Comparison of ENCODE assay signal across 21 cellular contexts in the genomic region with DNA sequence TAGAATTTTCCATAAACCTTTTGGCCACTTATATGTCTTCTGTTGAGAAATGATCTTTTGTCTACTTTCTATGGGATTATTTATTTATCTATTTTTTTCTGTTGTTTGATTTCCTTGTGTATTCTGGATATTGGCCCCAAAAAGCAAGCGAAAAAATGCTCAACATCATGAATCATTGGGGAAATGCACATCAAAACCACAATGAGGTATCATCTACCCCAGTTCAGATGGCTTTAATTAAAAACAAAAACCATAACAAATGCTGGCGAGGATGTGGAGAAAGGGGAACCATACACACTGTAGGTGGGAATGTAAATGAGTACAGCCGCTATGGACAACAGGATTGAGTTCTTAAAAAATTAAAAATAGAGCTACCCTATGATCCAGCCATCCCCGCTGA.
"Had no signal": no experiment of that assay in that cellular context is flagged by ENCODE, and none has a peak within 500 bp of the region (broad histone marks: within the 10 kb centered on the region; RNA-seq: fewer than 3 reads in every experiment).

No MANE protein-coding gene starts in this region.

- H3K36me3 Mint-ChIP-seq: immature natural killer cell, neural progenitor cell had no signal

- H2AFZ ChIP-seq: neural progenitor cell, parathyroid adenoma had no signal

- H3K79me2 ChIP-seq: parathyroid adenoma had no signal

- H3K27ac ChIP-seq: brain microvascular endothelial cell, neural progenitor cell, parathyroid adenoma, testis, upper lobe of right lung had no signal

- H3K27me3 ChIP-seq: testis had no signal

- H3K9me3 Mint-ChIP-seq: activated CD4-positive, alpha-beta T cell treated with anti-CD3 and anti-CD28 coated beads, Interleukin-2, amount 10 ng/mL, durations not matched to agents 7 days and 5 days; activated naive CD4-positive, alpha-beta T cell treated with anti-CD3 and anti-CD28 coated beads for 36 hours; activated T-helper 17 cell treated with anti-CD3 and anti-CD28 coated beads, Interleukin-2, amount 50 U/mL, for 72 hours; immature natural killer cell; neural progenitor cell had no signal

- H3K27ac Mint-ChIP-seq: activated CD4-positive, alpha-beta T cell treated with anti-CD3 and anti-CD28 coated beads, Interleukin-2, amount 10 ng/mL, durations not matched to agents 7 days and 5 days; activated naive CD4-positive, alpha-beta T cell treated with anti-CD3 and anti-CD28 coated beads for 36 hours; activated T-helper 17 cell treated with anti-CD3 and anti-CD28 coated beads, Interleukin-2, amount 50 U/mL, for 72 hours; immature natural killer cell; neural progenitor cell had no signal

- H3K4me3 Mint-ChIP-seq: activated CD4-positive, alpha-beta T cell treated with anti-CD3 and anti-CD28 coated beads, Interleukin-2, amount 10 ng/mL, durations not matched to agents 7 days and 5 days; activated naive CD4-positive, alpha-beta T cell treated with anti-CD3 and anti-CD28 coated beads for 36 hours; activated T-helper 17 cell treated with anti-CD3 and anti-CD28 coated beads, Interleukin-2, amount 50 U/mL, for 72 hours; immature natural killer cell; neural progenitor cell had no signal

- ATAC-seq: activated T-helper 17 cell treated with anti-CD3 and anti-CD28 coated beads, Interleukin-2, amount 50 U/mL, for 72 hours; esophagus mucosa; left colon; stimulated activated naive CD8-positive, alpha-beta T cell treated with anti-CD3 and anti-CD28 coated beads, Interleukin-15, Interleukin-2, amounts not matched to agents 100 U/mL and 50 U/mL, for 24 hours; upper lobe of right lung had no signal

- DNase-seq: activated CD4-positive, alpha-beta T cell treated with anti-CD3 and anti-CD28 coated beads, Interleukin-2, amount 10 ng/mL, durations not matched to agents 7 days and 5 days; activated CD4-positive, CD25-positive, alpha-beta regulatory T cell; activated CD8-positive, alpha-beta memory T cell treated with anti-CD3 and anti-CD28 coated beads for 24 hours; activated naive CD4-positive, alpha-beta T cell treated with anti-CD3 and anti-CD28 coated beads for 36 hours; brain microvascular endothelial cell; glutamatergic neuron; immature natural killer cell; left colon; midbrain; stimulated activated CD4-positive, alpha-beta T cell treated with anti-CD3 and anti-CD28 coated beads, Interleukin-4, amount 100 ng/mL, for 1 hour; stimulated activated CD8-positive, alpha-beta memory T cell treated with anti-CD3 and anti-CD28 coated beads, Interleukin-4, amount 100 ng/mL, for 48 hours; stimulated activated naive CD8-positive, alpha-beta T cell treated with anti-CD3 and anti-CD28 coated beads, Interleukin-15, Interleukin-2, amounts not matched to agents 100 U/mL and 50 U/mL, for 24 hours; T-helper 2 cell; testis had no signal

- H3K4me3 ChIP-seq: lung, neural progenitor cell, testis, upper lobe of right lung had no signal

- H3K4me1 ChIP-seq: parathyroid adenoma had no signal

- H3K9me3 ChIP-seq: testis, upper lobe of right lung had no signal

- H3K9ac ChIP-seq: neural progenitor cell, parathyroid adenoma had no signal

- H3K4me1 Mint-ChIP-seq: activated T-helper 17 cell treated with anti-CD3 and anti-CD28 coated beads, Interleukin-2, amount 50 U/mL, for 72 hours had no signal

- FAIRE-seq: endometrium had no signal

- H3K36me3 ChIP-seq: brain microvascular endothelial cell, neural progenitor cell, upper lobe of right lung had no signal

- H3K4me2 ChIP-seq: neural progenitor cell had no signal
